ENCODE assay signal across 12 cellular contexts in genomic region chr17:64024215-64024654, GRCh38. TPM values are rescaled to one million over a fixed set of nuclear protein-coding genes. Genes with fewer than 3 reads are reported as not detected.
DNase-seq lines count a peak whose midpoint lies in the region; ATAC-seq, FAIRE-seq and TF ChIP-seq lines count a peak whose summit lies in the region.
"Had no signal": no experiment of that assay in that cellular context is flagged by ENCODE, and none has a peak within 500 bp of the region (broad histone marks: within the 10 kb centered on the region; RNA-seq: fewer than 3 reads in every experiment).

No MANE protein-coding gene starts in this region.

- no peak overlapping the region for H3K4me3 ChIP-seq in endodermal cell (ENCODE audit: low read length)
- no peak overlapping the region for H3K4me3 ChIP-seq in small intestine (ENCODE audit: low read depth in 1 of 2, low read length in 2 of 2)
- no peak overlapping the region for H3K4me3 ChIP-seq in prostate gland

- peaks cover 4% of the 10 kb centered on the region for H3K27me3 ChIP-seq in endodermal cell (ENCODE audit: control insufficient read depth, insufficient read depth, low read length, poor library complexity, severe bottlenecking)
- no peaks in the 10 kb centered on the region for H3K27me3 ChIP-seq in small intestine (ENCODE audit: control insufficient read depth in 2 of 2, insufficient read depth in 2 of 2, low read length in 2 of 2)
- no peaks in the 10 kb centered on the region for H3K27me3 ChIP-seq in prostate gland (replicated peaks; ENCODE audit: insufficient read depth)

- WGBS in endodermal cell (ENCODE audit: insufficient coverage in 1 of 2, insufficient read length in 1 of 2), 2 experiments, result 90 to 97% methylated on average over 8 of the region's 8 CpGs
- WGBS in small intestine, 3 donors, result 19 to 58% (median 42%) methylated on average over 8 of the region's 8 CpGs
- WGBS in prostate gland, result 50% methylated on average over 8 of the region's 8 CpGs

- no peaks in the 10 kb centered on the region for H3K27me3 Mint-ChIP-seq in activated CD4-positive, alpha-beta T cell treated with anti-CD3 and anti-CD28 coated beads, Interleukin-2, amount 10 ng/mL, durations not matched to agents 24 days and 14 days
- H3K27me3 Mint-ChIP-seq in T-cell, result no peaks in the 10 kb centered on the region
- H3K27me3 Mint-ChIP-seq in endodermal cell (ENCODE audit: insufficient read depth), result peaks cover 21% of the 10 kb centered on the region

- no peaks in the 10 kb centered on the region for H3K9me3 ChIP-seq in endodermal cell (ENCODE audit: control insufficient read depth, low read length)
- H3K9me3 ChIP-seq in small intestine (ENCODE audit: control insufficient read depth, low read depth), result no peaks in the 10 kb centered on the region
- H3K9me3 ChIP-seq in prostate gland, result no peaks in the 10 kb centered on the region

- no peak for FAIRE-seq in small intestine (lab: Jason Lieb, UNC)
- FAIRE-seq: endometrium had no signal

- H3K36me3 ChIP-seq in endodermal cell (ENCODE audit: control insufficient read depth, insufficient read depth, low read length) (no peaks in the 10 kb centered on the region), small intestine (ENCODE audit: control insufficient read depth in 2 of 2, insufficient read depth in 2 of 2, low read length in 2 of 2) (no peaks in the 10 kb centered on the region), prostate gland (no peaks in the 10 kb centered on the region)

- ATAC-seq in T-cell (replicated peaks in 1 of 4) (no peak), GM18907 (IDR thresholded peaks at IDR 0.05; ENCODE audit: unreplicated experiment) (no peak)

- H3K27ac Mint-ChIP-seq in activated CD4-positive, alpha-beta T cell treated with anti-CD3 and anti-CD28 coated beads, Interleukin-2, amount 10 ng/mL, durations not matched to agents 24 days and 14 days, result peak overlapping the region; percentile 85
- H3K27ac Mint-ChIP-seq in T-cell (peak overlapping the region; percentile 96 to 100), endodermal cell (no peak overlapping the region)

- TF ChIP-seq CTCF in endodermal cell (conservative IDR thresholded peaks at IDR 0.05) (no peak), prostate gland (IDR thresholded peaks at IDR 0.05) (no peak)

- H3K4me1 Mint-ChIP-seq in activated CD4-positive, alpha-beta T cell treated with anti-CD3 and anti-CD28 coated beads, Interleukin-2, amount 10 ng/mL, durations not matched to agents 24 days and 14 days, result peaks cover 63% of the 10 kb centered on the region
- H3K4me1 Mint-ChIP-seq in T-cell, result peaks cover 71 to 72% (median 71%) of the 10 kb centered on the region in 3 donors
- H3K4me1 Mint-ChIP-seq in endodermal cell, result peaks cover 6% of the 10 kb centered on the region

- intact Hi-C loops in activated CD4-positive, alpha-beta T cell treated with anti-CD3 and anti-CD28 coated beads, Interleukin-2, amount 10 ng/mL, durations not matched to agents 24 days and 14 days (cut with micrococcal nuclease), result loop anchor here (5.0 to 10.0 kb wide), 2 partner anchors 37 to 481 kb away; partner anchors contain the start of genes CEP95 and DDX5
- intact Hi-C loops in prostate gland (cut with DNase I), result no loop called here

- POLR2A ChIA-PET in T-cell (lab: Charles Lee), result interaction anchor here in 1 of 2 donors (2.2 kb wide), 1 partner anchor 7 kb away, joined by 5 read pairs; no protein-coding TSS in a partner anchor

- no peak for TF ChIP-seq POLR2A in prostate gland (IDR thresholded peaks at IDR 0.05)

- H3K4me3 Mint-ChIP-seq in activated CD4-positive, alpha-beta T cell treated with anti-CD3 and anti-CD28 coated beads, Interleukin-2, amount 10 ng/mL, durations not matched to agents 24 days and 14 days, result no peak overlapping the region
- H3K4me3 Mint-ChIP-seq in T-cell, result peak overlapping the region in 1 of 3 donors; percentile 80
- H3K4me3 Mint-ChIP-seq in endodermal cell, result no peak overlapping the region

- H3K4me1 ChIP-seq in endodermal cell (ENCODE audit: control insufficient read depth, insufficient read depth, low read length), result no peaks in the 10 kb centered on the region
- H3K4me1 ChIP-seq in small intestine (ENCODE audit: control insufficient read depth in 2 of 2, insufficient read depth in 1 of 2, low read depth in 1 of 2, low read length in 1 of 2), result peaks cover 0 to 5% of the 10 kb centered on the region in 2 donors
- no peaks in the 10 kb centered on the region for H3K4me1 ChIP-seq in prostate gland (replicated peaks)

- CTCF ChIA-PET in T-cell (lab: Charles Lee), result interaction anchor here in 1 of 2 donors (1.4 to 6.3 kb wide), 4 partner anchors 7 to 108 kb away, joined by 3 to 226 read pairs (median 46); partner anchors contain the start of gene ERN1

- H3K9me3 Mint-ChIP-seq in activated CD4-positive, alpha-beta T cell treated with anti-CD3 and anti-CD28 coated beads, Interleukin-2, amount 10 ng/mL, durations not matched to agents 24 days and 14 days, result no peaks in the 10 kb centered on the region
- no peaks in the 10 kb centered on the region for H3K9me3 Mint-ChIP-seq in T-cell
- H3K9me3 Mint-ChIP-seq in endodermal cell, result no peaks in the 10 kb centered on the region

- no peak overlapping the region for H3K9ac ChIP-seq in endodermal cell (ENCODE audit: extremely low read depth, low read length, poor library complexity, severe bottlenecking)

- peaks cover 2% of the 10 kb centered on the region for H3K36me3 Mint-ChIP-seq in activated CD4-positive, alpha-beta T cell treated with anti-CD3 and anti-CD28 coated beads, Interleukin-2, amount 10 ng/mL, durations not matched to agents 24 days and 14 days (ENCODE audit: low read depth)
- H3K36me3 Mint-ChIP-seq in T-cell, result no peaks in the 10 kb centered on the region
- H3K36me3 Mint-ChIP-seq in endodermal cell (ENCODE audit: low read depth), result no peaks in the 10 kb centered on the region

- DNase-seq in activated CD4-positive, alpha-beta T cell treated with anti-CD3 and anti-CD28 coated beads, Interleukin-2, amount 10 ng/mL, durations not matched to agents 24 days and 14 days, result no peak
- no peak for DNase-seq in activated CD4-positive, alpha-beta T cell treated with anti-CD3 and anti-CD28 coated beads, Interleukin-2, amount 50 U/mL, for 1 hour
- DNase-seq in T-cell (peak in 1 of 34 experiments; percentile 21), endodermal cell (peak; percentile 36), small intestine (peak; percentile 30), HPDE6-E6E7 (ENCODE audit: extremely low spot score) (no peak), prostate gland (ENCODE audit: low spot score) (no peak)
- DNase-seq: amygdala, NCI-H1930 had no signal

- H3K27ac ChIP-seq in endodermal cell (ENCODE audit: low read depth, low read length), result no peak overlapping the region
- H3K27ac ChIP-seq in small intestine (ENCODE audit: low read depth in 1 of 2, low read length in 1 of 2), result peak overlapping the region in 1 of 2 donors; percentile 51
- no peak overlapping the region for H3K27ac ChIP-seq in prostate gland

RNA-seq across cellular contexts. Expression of gene ICAM2, which starts 3.8 kb away (rescaled TPM):
- 62.2 TPM in 2 replicates for total RNA-seq in activated CD4-positive, alpha-beta T cell treated with anti-CD3 and anti-CD28 coated beads, Interleukin-2, amount 10 ng/mL, durations not matched to agents 24 days and 14 days
- total RNA-seq in T-cell, result 100 to 1,000 TPM in 3 of 5 donors, 10 to 100 TPM in 2; 69.6 to 132 (median 116) TPM
- under 1 TPM in 1 of 2 donors, not detected in 1; 0.75 TPM for total RNA-seq in endodermal cell
- polyA plus RNA-seq in endodermal cell (2013, experiment 1 of 2), result not detected
- not detected for polyA plus RNA-seq in endodermal cell (2013, experiment 2 of 2)
- 10 to 100 TPM in 2 of 3 donors, 1 to 10 TPM in 1; 4.5 to 40.1 (median 10.8) TPM for polyA plus RNA-seq in small intestine
- 10 to 100 TPM in 1 of 2 donors, 1 to 10 TPM in 1; 7.3 to 12.6 TPM for total RNA-seq in prostate gland

RNA-seq across cellular contexts. Expression of gene PRR29, which starts 26.1 kb away (rescaled TPM):
- total RNA-seq in activated CD4-positive, alpha-beta T cell treated with anti-CD3 and anti-CD28 coated beads, Interleukin-2, amount 10 ng/mL, durations not matched to agents 24 days and 14 days, result 0.12 and 0.47 TPM in 2 replicates
- total RNA-seq in T-cell (1 to 10 TPM in 3 of 5 donors, under 1 TPM in 2; 0.50 to 1.9 (median 1.1) TPM), endodermal cell (1 to 10 TPM; 3.3 to 6.1 TPM), prostate gland (under 1 TPM; 0.09 to 0.74 TPM)
- polyA plus RNA-seq in endodermal cell (2013, experiment 1 of 2), result 1.6 TPM
- polyA plus RNA-seq in endodermal cell (2013, experiment 2 of 2), result 1.7 TPM
- under 1 TPM in 1 of 3 donors, not detected in 2; 0.16 TPM for polyA plus RNA-seq in small intestine
- total RNA-seq: skeletal muscle tissue had no signal

RNA-seq across cellular contexts. Expression of gene SCN4A, which starts 51.5 kb away (rescaled TPM):
- total RNA-seq in activated CD4-positive, alpha-beta T cell treated with anti-CD3 and anti-CD28 coated beads, Interleukin-2, amount 10 ng/mL, durations not matched to agents 24 days and 14 days, result 0.05 and 0.40 TPM in 2 replicates
- total RNA-seq in T-cell (under 1 TPM in 3 of 5 donors, not detected in 2; 0.13 to 0.18 (median 0.13) TPM), endodermal cell (1 to 10 TPM; 3.9 to 4.4 TPM), prostate gland (under 1 TPM; 0.23 TPM)
- polyA plus RNA-seq in endodermal cell (2013, experiment 1 of 2), result 2.5 TPM
- 2.1 TPM for polyA plus RNA-seq in endodermal cell (2013, experiment 2 of 2)
- polyA plus RNA-seq in small intestine, result under 1 TPM in 1 of 3 donors, not detected in 2; 0.46 TPM

Comparison
In these comparisons a context has a peak if more than half of its experiments do, and no peak if none do; other contexts are left out.
1. DNase-seq: peak in endodermal cell (single experiment) and small intestine (single experiment); none in activated CD4-positive, alpha-beta T cell treated with anti-CD3 and anti-CD28 coated beads, Interleukin-2, amount 10 ng/mL, durations not matched to agents 24 days and 14 days (single experiment), activated CD4-positive, alpha-beta T cell treated with anti-CD3 and anti-CD28 coated beads, Interleukin-2, amount 50 U/mL, for 1 hour (single experiment), HPDE6-E6E7 (single experiment) and prostate gland (single experiment).
2. RNA of gene ICAM2, which starts 3.8 kb away (total RNA-seq): 69.6 to 132 TPM in T-cell, 62.2 TPM in activated CD4-positive, alpha-beta T cell treated with anti-CD3 and anti-CD28 coated beads, Interleukin-2, amount 10 ng/mL, durations not matched to agents 24 days and 14 days and 7.3 to 12.6 TPM in prostate gland; 0.75 TPM in endodermal cell; every median in the first group is over 4 times any median in the second.